ENCODE assay signal across 14 cellular contexts in genomic region chr17:82493517-82493840, GRCh38. TPM values are rescaled to one million over a fixed set of nuclear protein-coding genes. Genes with fewer than 3 reads are reported as not detected.
DNase-seq lines count a peak whose midpoint lies in the region; ATAC-seq and TF ChIP-seq lines count a peak whose summit lies in the region.
"Had no signal": no experiment of that assay in that cellular context is flagged by ENCODE, and none has a peak within 500 bp of the region (broad histone marks: within the 10 kb centered on the region; RNA-seq: fewer than 3 reads in every experiment).

No MANE protein-coding gene starts in this region.

- no peak for ATAC-seq in effector memory CD8-positive, alpha-beta T cell (replicated peaks)

- peaks cover 8% of the 10 kb centered on the region; the same call in 1 of the 2 replicates for H3K36me3 ChIP-seq in OCI-LY1 (ENCODE audit: insufficient read depth, low read length)
- peaks cover 3% of the 10 kb centered on the region for H3K36me3 ChIP-seq in skeletal muscle satellite cell (ENCODE audit: insufficient read depth, low read length)
- H3K36me3 ChIP-seq in effector memory CD4-positive, alpha-beta T cell (ENCODE audit: control insufficient read depth, insufficient read depth, low read length) = no peaks in the 10 kb centered on the region

- no peaks in the 10 kb centered on the region for H4K20me1 ChIP-seq in OCI-LY1 (ENCODE audit: insufficient read depth, low read length)

- H3K27me3 Mint-ChIP-seq in effector memory CD8-positive, alpha-beta T cell = no peaks in the 10 kb centered on the region

- no peaks in the 10 kb centered on the region for H3K79me2 ChIP-seq in OCI-LY1 (ENCODE audit: insufficient read depth, low read length)

- H3K9me3 Mint-ChIP-seq in effector memory CD8-positive, alpha-beta T cell = no peaks in the 10 kb centered on the region
- H3K9me3 Mint-ChIP-seq: activated naive CD4-positive, alpha-beta T cell treated with anti-CD3 and anti-CD28 coated beads, Interleukin-2, amount 10 ng/mL, durations not matched to agents 7 days and 5 days had no signal

- H3K9ac ChIP-seq in OCI-LY1 (ENCODE audit: low read length) (no peak overlapping the region), skeletal muscle satellite cell (ENCODE audit: low read depth, low read length) (no peak overlapping the region)

- no peak overlapping the region for H2AFZ ChIP-seq in OCI-LY1 (ENCODE audit: low read length)

- H3K4me1 Mint-ChIP-seq in effector memory CD8-positive, alpha-beta T cell (ENCODE audit: low read depth in 2 of 2) = peaks cover 18 to 33% of the 10 kb centered on the region in 2 donors

- H3K27ac Mint-ChIP-seq in effector memory CD8-positive, alpha-beta T cell = peak overlapping the region; percentile 98 to 99

- H3K9me3 ChIP-seq in OCI-LY1 (ENCODE audit: low read length) (no peaks in the 10 kb centered on the region), skeletal muscle satellite cell (replicated peaks; ENCODE audit: low read length) (no peaks in the 10 kb centered on the region)
- H3K9me3 ChIP-seq in effector memory CD4-positive, alpha-beta T cell (ENCODE audit: control insufficient read depth, low read length) = no peaks in the 10 kb centered on the region

- no peaks in the 10 kb centered on the region for H3K9me2 ChIP-seq in OCI-LY1 (ENCODE audit: low read depth, low read length)

- H3K4me1 ChIP-seq in OCI-LY1 (ENCODE audit: insufficient read depth, low read length, severe bottlenecking) (peaks cover 72% of the 10 kb centered on the region), skeletal muscle satellite cell (ENCODE audit: control insufficient read depth, insufficient read depth, low read length) (peaks cover 34% of the 10 kb centered on the region)
- H3K4me1 ChIP-seq in effector memory CD4-positive, alpha-beta T cell (ENCODE audit: control insufficient read depth, insufficient read depth, low read length, poor library complexity, severe bottlenecking) = peaks cover 6% of the 10 kb centered on the region

- peak overlapping the region; percentile 54 for H3K27ac ChIP-seq in OCI-LY1 (ENCODE audit: low read depth, low read length, poor library complexity, severe bottlenecking)
- no peak overlapping the region for H3K27ac ChIP-seq in effector memory CD4-positive, alpha-beta T cell (ENCODE audit: insufficient read depth, low read length, poor library complexity, severe bottlenecking)

- DNase-seq in ELR (ENCODE audit: low read depth) = peak; percentile 56
- DNase-seq in effector memory CD8-positive, alpha-beta T cell = no peak
- DNase-seq in effector memory CD4-positive, alpha-beta T cell = no peak
- no peak for DNase-seq in NCI-H1930 (lab: John Stamatoyannopoulos, UW)
- DNase-seq in MV-4-11 (lab: John Stamatoyannopoulos, UW) = no peak
- no peak for DNase-seq in SHP77 (lab: John Stamatoyannopoulos, UW)
- DNase-seq: activated CD8-positive, alpha-beta T cell treated with anti-CD3 and anti-CD28 coated beads, Interleukin-2, amount 10 ng/mL, durations not matched to agents 7 days and 5 days; activated naive CD4-positive, alpha-beta T cell treated with anti-CD3 and anti-CD28 coated beads, Interleukin-2, amount 10 ng/mL, durations not matched to agents 7 days and 5 days; erythroblast; NCI-H510A; small intestine had no signal

- H3K4me2 ChIP-seq in OCI-LY1 (ENCODE audit: low read length) = no peak overlapping the region
- peak overlapping the region; percentile 53 for H3K4me2 ChIP-seq in skeletal muscle satellite cell (ENCODE audit: low read length)

- no peak overlapping the region for H3K4me3 Mint-ChIP-seq in effector memory CD8-positive, alpha-beta T cell
- H3K4me3 Mint-ChIP-seq: activated naive CD4-positive, alpha-beta T cell treated with anti-CD3 and anti-CD28 coated beads, Interleukin-2, amount 10 ng/mL, durations not matched to agents 7 days and 5 days had no signal

- 0 out of 2 replicates have a peak, but pooled peaks cover 6% of the 10 kb centered on the region for H3F3A ChIP-seq in OCI-LY1 (ENCODE audit: insufficient read depth, low read length)

- H3K27me3 ChIP-seq in OCI-LY1 (ENCODE audit: insufficient read depth, low read length) (no peaks in the 10 kb centered on the region), skeletal muscle satellite cell (ENCODE audit: control insufficient read depth, insufficient read depth, low read length) (no peaks in the 10 kb centered on the region)
- H3K27me3 ChIP-seq in effector memory CD4-positive, alpha-beta T cell (replicated peaks; ENCODE audit: control insufficient read depth, insufficient read depth, low read length, poor library complexity, severe bottlenecking) = no peaks in the 10 kb centered on the region

- H3K4me3 ChIP-seq in OCI-LY1 (ENCODE audit: low read depth, low read length, poor library complexity, severe bottlenecking) (no peak overlapping the region), skeletal muscle satellite cell (ENCODE audit: low read length) (no peak overlapping the region)
- H3K4me3 ChIP-seq in effector memory CD4-positive, alpha-beta T cell (ENCODE audit: insufficient read depth, low read depth, low read length, poor library complexity, severe bottlenecking) = no peak overlapping the region
- H3K4me3 ChIP-seq: K562 had no signal

- H3K36me3 Mint-ChIP-seq in effector memory CD8-positive, alpha-beta T cell (ENCODE audit: insufficient read depth) = peaks cover 51% of the 10 kb centered on the region

- no peak for TF ChIP-seq CTCF in OCI-LY1 (IDR thresholded peaks at IDR 0.05; ENCODE audit: low read length)

RNA-seq across cellular contexts. Expression of gene FOXK2, which starts 26.1 kb away (rescaled TPM):
- total RNA-seq in skeletal muscle satellite cell (2012; rRNA removed) = 23.2 and 26.4 TPM in 2 replicates

RNA-seq across cellular contexts. Expression of gene NARF, which starts 34.9 kb away (rescaled TPM):
- total RNA-seq in skeletal muscle satellite cell (2012; rRNA removed) = 21.8 and 28.6 TPM in 2 replicates

RNA-seq across cellular contexts. Expression of gene CYBC1, which starts 42.9 kb away (rescaled TPM):
- total RNA-seq in skeletal muscle satellite cell (2012; rRNA removed) = 50.5 and 54.2 TPM in 2 replicates
